In the genomic region with DNA sequence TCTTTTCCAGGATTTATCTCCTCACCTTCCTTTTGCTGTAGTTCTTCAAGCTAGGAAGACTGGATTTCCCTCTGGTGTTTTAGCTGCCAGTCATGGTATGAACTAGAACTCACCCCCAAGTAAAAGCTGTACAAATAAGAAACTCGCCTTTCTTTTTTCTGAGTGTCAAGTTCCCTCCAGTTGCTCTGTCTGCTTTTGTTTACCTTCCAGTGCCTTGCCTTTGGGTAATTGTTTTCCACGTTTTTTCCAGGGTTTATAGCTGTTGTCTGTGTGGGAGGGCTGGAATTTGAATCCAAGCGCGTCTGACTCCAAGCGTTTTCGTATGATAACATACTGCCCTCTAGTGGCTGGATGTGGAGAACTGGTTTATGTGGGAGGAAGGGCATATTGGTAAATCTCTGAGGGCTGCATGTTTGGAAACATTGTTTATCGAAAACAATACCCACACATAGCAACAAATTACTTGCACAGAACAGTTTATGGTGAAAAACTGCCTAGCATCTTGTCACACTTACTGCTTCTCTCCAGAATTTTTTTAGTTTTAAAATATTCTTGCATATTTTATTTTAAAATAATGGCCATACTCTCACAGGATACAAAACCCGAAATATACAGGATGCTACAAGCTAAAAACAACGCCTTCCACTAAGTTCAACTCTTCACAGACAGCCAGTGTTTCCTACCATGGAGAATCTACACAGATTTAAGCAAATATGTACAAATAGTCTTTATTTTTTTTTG, we compare ENCODE assay signal across 8 cellular contexts. TPM values are rescaled to one million over a fixed set of nuclear protein-coding genes. Genes with fewer than 3 reads are reported as not detected.
A peak's percentile ranks its signal among the peaks of the same experiment; 100 is the strongest.
DNase-seq lines count a peak whose midpoint lies in the region; ATAC-seq and TF ChIP-seq lines count a peak whose summit lies in the region.

No MANE protein-coding gene starts in this region.

- no peak overlapping the region for H3K27ac ChIP-seq in left ventricle myocardium inferior (replicated peaks)

- H3K4me1 ChIP-seq in left ventricle myocardium inferior: peaks cover 12% of the 10 kb centered on the region

- H3K9me3 ChIP-seq in left ventricle myocardium inferior (replicated peaks): no peaks in the 10 kb centered on the region

- peak; percentile 31 for DNase-seq in NK-92 treated with Interleukin-12 subunit alpha and Interleukin-12 subunit beta, amount 100 ng/mL, for 24 hours (lab: John Stamatoyannopoulos, UW)
- DNase-seq in NK-92 (lab: John Stamatoyannopoulos, UW; ENCODE audit: unreplicated experiment): no peak
- DNase-seq in NCI-H1092 (lab: John Stamatoyannopoulos, UW): peak; percentile 71
- DNase-seq in anterior cingulate cortex (lab: John Stamatoyannopoulos, UW): peak in 47 of 58 donors; percentile 5 to 78 (median 43)
- DNase-seq in left ventricle myocardium inferior: no peak
- peak; percentile 79 for DNase-seq in putamen (ENCODE audit: low spot score)

- H3K4me3 ChIP-seq in left ventricle myocardium inferior: no peak overlapping the region

- ATAC-seq in SK-N-SH treated with all-trans-retinoic acid at 6 μM for 48 hours (peak; percentile 94), HG03439 (IDR thresholded peaks at IDR 0.05; ENCODE audit: unreplicated experiment) (no peak)

- peak; percentile 89 for TF ChIP-seq CTCF in left ventricle myocardium inferior (IDR thresholded peaks at IDR 0.05; ENCODE audit: borderline replicate concordance)

- H3K27me3 ChIP-seq in left ventricle myocardium inferior (ENCODE audit: low read depth): no peaks in the 10 kb centered on the region

- intact Hi-C loops in left ventricle myocardium inferior (cut with micrococcal nuclease): loop anchor here (2.0 kb wide), 1 partner anchor 40 kb away; no protein-coding TSS in a partner anchor

- H3K36me3 ChIP-seq in left ventricle myocardium inferior: no peaks in the 10 kb centered on the region

TF ChIP-seq in SK-N-SH treated with all-trans-retinoic acid at 6 μM for 48 hours, 23 proteins besides CTCF, POLR2A, EP300 and RAD21:
- TF ChIP-seq TCF4 (CRISPR knock-in tag; IDR thresholded peaks at IDR 0.05; ENCODE audit: borderline replicate concordance) (no peak), ISL1 (CRISPR knock-in tag; IDR thresholded peaks at IDR 0.05) (no peak), PPARA (CRISPR knock-in tag; IDR thresholded peaks at IDR 0.05; ENCODE audit: borderline replicate concordance) (no peak), OSR1 (CRISPR knock-in tag; IDR thresholded peaks at IDR 0.05) (no peak), BACH2 (CRISPR knock-in tag; IDR thresholded peaks at IDR 0.05; ENCODE audit: borderline replicate concordance) (no peak), CSDC2 (CRISPR knock-in tag; IDR thresholded peaks at IDR 0.05) (no peak), ZNF70 (CRISPR knock-in tag; IDR thresholded peaks at IDR 0.05) (no peak), ARNTL (CRISPR knock-in tag; IDR thresholded peaks at IDR 0.05; ENCODE audit: borderline replicate concordance, low read depth) (no peak), ESRRG (CRISPR knock-in tag; IDR thresholded peaks at IDR 0.05) (no peak), ZC3H10 (CRISPR knock-in tag; IDR thresholded peaks at IDR 0.05) (no peak), RARB (CRISPR knock-in tag; IDR thresholded peaks at IDR 0.05) (no peak), TOX (CRISPR knock-in tag; IDR thresholded peaks at IDR 0.05; ENCODE audit: borderline replicate concordance) (no peak)
- TF ChIP-seq, protein P1, sequence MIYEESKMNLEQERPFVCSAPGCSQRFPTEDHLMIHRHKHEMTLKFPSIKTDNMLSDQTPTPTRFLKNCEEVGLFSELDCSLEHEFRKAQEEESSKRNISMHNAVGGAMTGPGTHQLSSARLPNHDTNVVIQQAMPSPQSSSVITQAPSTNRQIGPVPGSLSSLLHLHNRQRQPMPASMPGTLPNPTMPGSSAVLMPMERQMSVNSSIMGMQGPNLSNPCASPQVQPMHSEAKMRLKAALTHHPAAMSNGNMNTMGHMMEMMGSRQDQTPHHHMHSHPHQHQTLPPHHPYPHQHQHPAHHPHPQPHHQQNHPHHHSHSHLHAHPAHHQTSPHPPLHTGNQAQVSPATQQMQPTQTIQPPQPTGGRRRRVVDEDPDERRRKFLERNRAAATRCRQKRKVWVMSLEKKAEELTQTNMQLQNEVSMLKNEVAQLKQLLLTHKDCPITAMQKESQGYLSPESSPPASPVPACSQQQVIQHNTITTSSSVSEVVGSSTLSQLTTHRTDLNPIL (CRISPR knock-in tag; IDR thresholded peaks at IDR 0.05; ENCODE audit: low read depth): no peak
- TF ChIP-seq, protein P2, sequence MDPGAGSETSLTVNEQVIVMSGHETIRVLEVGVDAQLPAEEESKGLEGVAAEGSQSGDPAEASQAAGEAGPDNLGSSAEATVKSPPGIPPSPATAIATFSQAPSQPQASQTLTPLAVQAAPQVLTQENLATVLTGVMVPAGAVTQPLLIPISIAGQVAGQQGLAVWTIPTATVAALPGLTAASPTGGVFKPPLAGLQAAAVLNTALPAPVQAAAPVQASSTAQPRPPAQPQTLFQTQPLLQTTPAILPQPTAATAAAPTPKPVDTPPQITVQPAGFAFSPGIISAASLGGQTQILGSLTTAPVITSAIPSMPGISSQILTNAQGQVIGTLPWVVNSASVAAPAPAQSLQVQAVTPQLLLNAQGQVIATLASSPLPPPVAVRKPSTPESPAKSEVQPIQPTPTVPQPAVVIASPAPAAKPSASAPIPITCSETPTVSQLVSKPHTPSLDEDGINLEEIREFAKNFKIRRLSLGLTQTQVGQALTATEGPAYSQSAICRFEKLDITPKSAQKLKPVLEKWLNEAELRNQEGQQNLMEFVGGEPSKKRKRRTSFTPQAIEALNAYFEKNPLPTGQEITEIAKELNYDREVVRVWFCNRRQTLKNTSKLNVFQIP (CRISPR knock-in tag; IDR thresholded peaks at IDR 0.05; ENCODE audit: borderline replicate concordance, low read depth): no peak
- TF ChIP-seq, protein P3, sequence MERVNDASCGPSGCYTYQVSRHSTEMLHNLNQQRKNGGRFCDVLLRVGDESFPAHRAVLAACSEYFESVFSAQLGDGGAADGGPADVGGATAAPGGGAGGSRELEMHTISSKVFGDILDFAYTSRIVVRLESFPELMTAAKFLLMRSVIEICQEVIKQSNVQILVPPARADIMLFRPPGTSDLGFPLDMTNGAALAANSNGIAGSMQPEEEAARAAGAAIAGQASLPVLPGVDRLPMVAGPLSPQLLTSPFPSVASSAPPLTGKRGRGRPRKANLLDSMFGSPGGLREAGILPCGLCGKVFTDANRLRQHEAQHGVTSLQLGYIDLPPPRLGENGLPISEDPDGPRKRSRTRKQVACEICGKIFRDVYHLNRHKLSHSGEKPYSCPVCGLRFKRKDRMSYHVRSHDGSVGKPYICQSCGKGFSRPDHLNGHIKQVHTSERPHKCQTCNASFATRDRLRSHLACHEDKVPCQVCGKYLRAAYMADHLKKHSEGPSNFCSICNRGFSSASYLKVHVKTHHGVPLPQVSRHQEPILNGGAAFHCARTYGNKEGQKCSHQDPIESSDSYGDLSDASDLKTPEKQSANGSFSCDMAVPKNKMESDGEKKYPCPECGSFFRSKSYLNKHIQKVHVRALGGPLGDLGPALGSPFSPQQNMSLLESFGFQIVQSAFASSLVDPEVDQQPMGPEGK (CRISPR knock-in tag; IDR thresholded peaks at IDR 0.05; ENCODE audit: borderline replicate concordance): no peak
- TF ChIP-seq, protein P4, sequence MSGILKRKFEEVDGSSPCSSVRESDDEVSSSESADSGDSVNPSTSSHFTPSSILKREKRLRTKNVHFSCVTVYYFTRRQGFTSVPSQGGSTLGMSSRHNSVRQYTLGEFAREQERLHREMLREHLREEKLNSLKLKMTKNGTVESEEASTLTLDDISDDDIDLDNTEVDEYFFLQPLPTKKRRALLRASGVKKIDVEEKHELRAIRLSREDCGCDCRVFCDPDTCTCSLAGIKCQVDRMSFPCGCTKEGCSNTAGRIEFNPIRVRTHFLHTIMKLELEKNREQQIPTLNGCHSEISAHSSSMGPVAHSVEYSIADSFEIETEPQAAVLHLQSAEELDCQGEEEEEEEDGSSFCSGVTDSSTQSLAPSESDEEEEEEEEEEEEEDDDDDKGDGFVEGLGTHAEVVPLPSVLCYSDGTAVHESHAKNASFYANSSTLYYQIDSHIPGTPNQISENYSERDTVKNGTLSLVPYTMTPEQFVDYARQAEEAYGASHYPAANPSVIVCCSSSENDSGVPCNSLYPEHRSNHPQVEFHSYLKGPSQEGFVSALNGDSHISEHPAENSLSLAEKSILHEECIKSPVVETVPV (CRISPR knock-in tag; IDR thresholded peaks at IDR 0.05): no peak

RNA-seq across cellular contexts. Expression of a gene that starts 19.2 kb away (rescaled TPM):
- total RNA-seq in left ventricle myocardium inferior: 7.5 TPM

RNA-seq across cellular contexts. Expression of a gene that starts 33.4 kb away (rescaled TPM):
- total RNA-seq in left ventricle myocardium inferior: 47.3 TPM

RNA-seq across cellular contexts. Expression of a gene that starts 34.1 kb away (rescaled TPM):
- total RNA-seq in left ventricle myocardium inferior: 0.88 TPM

RNA-seq across cellular contexts. Expression of a gene that starts 34.5 kb away (rescaled TPM):
- 80.9 TPM for total RNA-seq in left ventricle myocardium inferior

RNA-seq across cellular contexts. Expression of a gene that starts 44.0 kb away (rescaled TPM):
- 15.5 TPM for total RNA-seq in left ventricle myocardium inferior

Comparison
In these comparisons a context has a peak if more than half of its experiments do, and no peak if none do; other contexts are left out.
1. DNase-seq: peak in NK-92 treated with Interleukin-12 subunit alpha and Interleukin-12 subunit beta, amount 100 ng/mL, for 24 hours (single experiment), NCI-H1092 (single experiment), anterior cingulate cortex (47 of 58) and putamen (single experiment); none in NK-92 (single experiment) and left ventricle myocardium inferior (single experiment).